Comparison of ENCODE assay signal across 19 cellular contexts in genomic region chr14:70672328-70672675, GRCh38. TPM values are rescaled to one million over a fixed set of nuclear protein-coding genes. Genes with fewer than 3 reads are reported as not detected.
A peak's percentile ranks its signal among the peaks of the same experiment; 100 is the strongest.
DNase-seq lines count a peak whose midpoint lies in the region; ATAC-seq, FAIRE-seq and TF ChIP-seq lines count a peak whose summit lies in the region.
"Had no signal": no experiment of that assay in that cellular context is flagged by ENCODE, and none has a peak within 500 bp of the region (broad histone marks: within the 10 kb centered on the region; RNA-seq: fewer than 3 reads in every experiment).

No MANE protein-coding gene starts in this region.

- no peak overlapping the region for H2BK120ac ChIP-seq in IMR-90 (ENCODE audit: low read depth, low read length)

- H3K79me2 ChIP-seq in HepG2 (ENCODE audit: insufficient read depth, low read length) (no peaks in the 10 kb centered on the region), neural progenitor cell (ENCODE audit: low read depth) (no peaks in the 10 kb centered on the region)

- CTCF ChIA-PET in HepG2 (lab: Yijun Ruan, JAX; ENCODE audit: low intra/inter-chr PET ratio, low total read pairs) = no interaction called here
- CTCF ChIA-PET in IMR-90 (lab: Yijun Ruan, JAX) = no interaction called here

- no peak overlapping the region for H4K91ac ChIP-seq in IMR-90 (ENCODE audit: insufficient read depth, low read depth, low read length)

- no peak overlapping the region for H3K4me2 ChIP-seq in HepG2 (ENCODE audit: low read depth, low read length)
- no peak overlapping the region for H3K4me2 ChIP-seq in IMR-90 (ENCODE audit: low read depth, low read length)
- no peak overlapping the region for H3K4me2 ChIP-seq in neural progenitor cell
- H3K4me2 ChIP-seq: BLaER1 had no signal

- no peak overlapping the region for H2AK9ac ChIP-seq in IMR-90 (replicated peaks; ENCODE audit: low read depth, low read length, poor library complexity)

- DNase-seq in HepG2 (ENCODE audit: low spot score) (no peak), right lobe of liver (no peak), IMR-90 (no peak), neural progenitor cell (ENCODE audit: low spot score) (no peak), mucosa of gallbladder (ENCODE audit: low spot score) (no peak), AML-193 (lab: John Stamatoyannopoulos, UW) (no peak), left lung (no peak)
- DNase-seq: ACHN; Calu3; CD8-positive, alpha-beta T cell; DMS79 treated with DMSO at 0.1 percent for 48 hours; GF-D8; GOT3; H7; HFFc6 had no signal

- H3K36me3 Mint-ChIP-seq in neural progenitor cell = peaks cover 11% of the 10 kb centered on the region

- H3K4me1 Mint-ChIP-seq in neural progenitor cell = no peaks in the 10 kb centered on the region
- H3K4me1 Mint-ChIP-seq: CD14-positive monocyte had no signal

- dilution Hi-C loops in IMR-90 (cut with HindIII; ENCODE audit: low sequenced_read_pairs, unreplicated experiment) = no loop called here

- no peak for TF ChIP-seq EP300 in HepG2 (IDR thresholded peaks at IDR 0.05; ENCODE audit: low read depth in 2 of 2, low read length in 2 of 2)
- TF ChIP-seq EP300 in HepG2 (CRISPR knock-in tag; IDR thresholded peaks at IDR 0.05; ENCODE audit: borderline replicate concordance) = no peak

- BruUV-seq in HepG2 (replicated peaks; lab: Mats Ljungman, UMichigan) (no TSS peak), IMR-90 (replicated peaks; lab: Mats Ljungman, UMichigan) (no TSS peak)

- no peak overlapping the region for H3K14ac ChIP-seq in IMR-90 (replicated peaks; ENCODE audit: low read depth, low read length)

- H2BK15ac ChIP-seq in IMR-90 (ENCODE audit: low read depth, low read length) = no peak overlapping the region

- TF ChIP-seq RAD21 in HepG2 (CRISPR knock-in tag; IDR thresholded peaks at IDR 0.05) = no peak
- TF ChIP-seq RAD21 in IMR-90 (IDR thresholded peaks at IDR 0.05; ENCODE audit: low read length) = no peak

- no peak overlapping the region for H2BK5ac ChIP-seq in IMR-90 (ENCODE audit: low read depth, low read length, poor library complexity, severe bottlenecking)

- H2AFZ ChIP-seq in HepG2 (ENCODE audit: low read length) (no peak overlapping the region), IMR-90 (replicated peaks; ENCODE audit: low read length, poor library complexity) (no peak overlapping the region), neural progenitor cell (replicated peaks) (peak overlapping the region; percentile 11)

- POLR2A ChIA-PET in HepG2 (lab: Yijun Ruan, JAX) = no interaction called here
- POLR2A ChIA-PET in IMR-90 (lab: Charles Lee; ENCODE audit: unreplicated experiment) = no interaction called here

- WGBS in HepG2 (ENCODE audit: low lambda C conversion rate) = 14% methylated on average over 4 of the region's 4 CpGs
- WGBS in right lobe of liver (ENCODE audit: insufficient coverage, low coverage, low lambda C conversion rate, missing lambda C conversion rate) = 56% methylated on average over 4 of the region's 4 CpGs
- WGBS in IMR-90 (ENCODE audit: extremely low coverage in 2 of 2, insufficient read length in 1 of 2), 2 experiments = no CpG with 5 or more reads among the region's 4 CpGs

- no peaks in the 10 kb centered on the region for H4K20me1 ChIP-seq in HepG2 (ENCODE audit: insufficient read depth, low read length)
- no peaks in the 10 kb centered on the region for H4K20me1 ChIP-seq in IMR-90 (ENCODE audit: insufficient read depth, low read length)
- H4K20me1 ChIP-seq in neural progenitor cell (ENCODE audit: low read depth) = no peaks in the 10 kb centered on the region
- H4K20me1 ChIP-seq: BLaER1 had no signal

- H3K56ac ChIP-seq in IMR-90 (ENCODE audit: extremely low read depth, insufficient read depth, low read length) = no peak overlapping the region

- no peak for FAIRE-seq in HepG2 (lab: Jason Lieb, UNC)
- FAIRE-seq: A204.1 had no signal

- H3K4me1 ChIP-seq in HepG2 (ENCODE audit: insufficient read depth, low read length) = no peaks in the 10 kb centered on the region
- H3K4me1 ChIP-seq in right lobe of liver = no peaks in the 10 kb centered on the region
- no peaks in the 10 kb centered on the region for H3K4me1 ChIP-seq in IMR-90 (ENCODE audit: control insufficient read depth, insufficient read depth, low read length)
- peaks cover 12% of the 10 kb centered on the region for H3K4me1 ChIP-seq in neural progenitor cell
- no peaks in the 10 kb centered on the region for H3K4me1 ChIP-seq in left lung

- no peaks in the 10 kb centered on the region for H3K9me3 Mint-ChIP-seq in neural progenitor cell
- H3K9me3 Mint-ChIP-seq: CD14-positive monocyte; CD8-positive, alpha-beta T cell; HFFc6 had no signal

- H2AK5ac ChIP-seq in IMR-90 (ENCODE audit: low read depth, low read length) = no peak overlapping the region

- no peaks in the 10 kb centered on the region for H3K9me3 ChIP-seq in HepG2 (ENCODE audit: low read length)
- no peaks in the 10 kb centered on the region for H3K9me3 ChIP-seq in right lobe of liver
- no peaks in the 10 kb centered on the region for H3K9me3 ChIP-seq in IMR-90 (ENCODE audit: control insufficient read depth, insufficient read depth, low read length)
- no peaks in the 10 kb centered on the region for H3K9me3 ChIP-seq in neural progenitor cell (ENCODE audit: low read depth)
- no peaks in the 10 kb centered on the region for H3K9me3 ChIP-seq in left lung
- H3K9me3 ChIP-seq: BLaER1 had no signal

- H4K5ac ChIP-seq in IMR-90 (ENCODE audit: low read depth, low read length) = no peak overlapping the region

- no peak overlapping the region for H3K9ac ChIP-seq in HepG2 (ENCODE audit: insufficient read depth, low read depth, low read length)
- no peak overlapping the region for H3K9ac ChIP-seq in IMR-90 (ENCODE audit: low read depth, low read length)
- H3K9ac ChIP-seq in neural progenitor cell = no peak overlapping the region
- H3K9ac ChIP-seq: BLaER1 had no signal

- H3K9me1 ChIP-seq in IMR-90 (ENCODE audit: insufficient read depth, low read length) = no peaks in the 10 kb centered on the region

- ATAC-seq in HepG2 (no peak), right lobe of liver (no peak), IMR-90 (ENCODE audit: low read depth) (no peak), left lung (no peak)
- ATAC-seq: CD8-positive, alpha-beta T cell; HCT116 had no signal

- TF ChIP-seq POLR2A in HepG2 (IDR thresholded peaks at IDR 0.05; ENCODE audit: insufficient read depth in 1 of 2, low read depth in 2 of 2, low read length in 2 of 2) = no peak
- no peak for TF ChIP-seq POLR2A in right lobe of liver (IDR thresholded peaks at IDR 0.05)
- TF ChIP-seq POLR2A in IMR-90 (IDR thresholded peaks at IDR 0.05; ENCODE audit: low read depth, low read length) = no peak

- H3K79me1 ChIP-seq in IMR-90 (ENCODE audit: low read depth in 1 of 2, low read length in 2 of 2) = no peaks in the 10 kb centered on the region

- H4K8ac ChIP-seq in IMR-90 (ENCODE audit: low read depth in 2 of 2, low read length in 2 of 2) = no peak overlapping the region

- no peaks in the 10 kb centered on the region for H3K27me3 Mint-ChIP-seq in neural progenitor cell (ENCODE audit: insufficient read depth, low read depth)

- no peak overlapping the region for H3K4ac ChIP-seq in IMR-90 (ENCODE audit: low read depth, low read length)

- H3K27ac Mint-ChIP-seq in neural progenitor cell = no peak overlapping the region
- H3K27ac Mint-ChIP-seq: CD14-positive monocyte; CD8-positive, alpha-beta T cell; HFFc6 had no signal

- TF ChIP-seq CTCF in HepG2 (CRISPR knock-in tag; IDR thresholded peaks at IDR 0.05) = no peak
- no peak for TF ChIP-seq CTCF in right lobe of liver (IDR thresholded peaks at IDR 0.05)
- TF ChIP-seq CTCF in IMR-90 (conservative IDR thresholded peaks at IDR 0.05; ENCODE audit: low read depth, low read length) = no peak
- no peak for TF ChIP-seq CTCF in neural progenitor cell (IDR thresholded peaks at IDR 0.05)
- no peak for TF ChIP-seq CTCF in left lung (IDR thresholded peaks at IDR 0.05)

- H3K4me3 Mint-ChIP-seq in neural progenitor cell = no peak overlapping the region
- H3K4me3 Mint-ChIP-seq: CD14-positive monocyte; CD8-positive, alpha-beta T cell; HFFc6 had no signal

- H2BK20ac ChIP-seq in IMR-90 (ENCODE audit: low read depth, low read length) = no peak overlapping the region

- no peaks in the 10 kb centered on the region for H3K36me3 ChIP-seq in HepG2 (replicated peaks in 1 of 2; ENCODE audit: control insufficient read depth in 1 of 2, insufficient read depth in 2 of 2, low read length in 2 of 2)
- H3K36me3 ChIP-seq in right lobe of liver = no peaks in the 10 kb centered on the region
- H3K36me3 ChIP-seq in IMR-90 (ENCODE audit: control insufficient read depth, insufficient read depth, low read length) = no peaks in the 10 kb centered on the region
- no peaks in the 10 kb centered on the region for H3K36me3 ChIP-seq in neural progenitor cell
- no peaks in the 10 kb centered on the region for H3K36me3 ChIP-seq in left lung
- H3K36me3 ChIP-seq: BLaER1 had no signal

- H3K4me3 ChIP-seq in HepG2 (replicated peaks in 1 of 3; ENCODE audit: insufficient read depth in 1 of 3, low read depth in 2 of 3, low read length in 3 of 3) = no peak overlapping the region
- H3K4me3 ChIP-seq in right lobe of liver = no peak overlapping the region
- H3K4me3 ChIP-seq in IMR-90 (ENCODE audit: insufficient read depth, low read depth, low read length) = no peak overlapping the region
- H3K4me3 ChIP-seq in neural progenitor cell = no peak overlapping the region
- H3K4me3 ChIP-seq in left lung = no peak overlapping the region
- H3K4me3 ChIP-seq: BLaER1 had no signal

- H3K27ac ChIP-seq in HepG2 (ENCODE audit: extremely low read length, insufficient read depth, low read length) (no peak overlapping the region), right lobe of liver (no peak overlapping the region), IMR-90 (ENCODE audit: insufficient read depth, low read length) (no peak overlapping the region), neural progenitor cell (no peak overlapping the region), left lung (no peak overlapping the region)
- H3K27ac ChIP-seq: BLaER1 had no signal

- H3K23ac ChIP-seq in IMR-90 (ENCODE audit: low read depth, low read length) = no peak overlapping the region

- in situ Hi-C loops in HepG2 (cut with HindIII; ENCODE audit: extremely low pct_ligation_motif_present, low pct_unique_long_range_greater_than_20kb) = no loop called here
- in situ Hi-C loops in IMR-90 (cut with MboI; ENCODE audit: low sequenced_read_pairs) = no loop called here

- H3K18ac ChIP-seq in IMR-90 (ENCODE audit: low read depth, low read length) = no peak overlapping the region

- peaks cover 0 to 11% of the 10 kb centered on the region in 2 experiments; a peak in 2 of 5 replicates for H3K27me3 ChIP-seq in HepG2 (ENCODE audit: control insufficient read depth in 1 of 2, insufficient read depth in 2 of 2, low read length in 2 of 2)
- no peaks in the 10 kb centered on the region for H3K27me3 ChIP-seq in right lobe of liver
- peaks cover 9% of the 10 kb centered on the region; the same call in 1 of the 2 replicates for H3K27me3 ChIP-seq in IMR-90 (ENCODE audit: control insufficient read depth, insufficient read depth, low read length)
- no peaks in the 10 kb centered on the region for H3K27me3 ChIP-seq in neural progenitor cell
- no peaks in the 10 kb centered on the region for H3K27me3 ChIP-seq in left lung
- H3K27me3 ChIP-seq: BLaER1 had no signal

- H3F3A ChIP-seq in neural progenitor cell (ENCODE audit: low read depth) = no peaks in the 10 kb centered on the region

- intact Hi-C loops in HepG2 (cut with micrococcal nuclease; ENCODE audit: unreplicated experiment) (no loop called here), right lobe of liver (cut with DNase I) (no loop called here), IMR-90 (cut with micrococcal nuclease) (no loop called here), left lung (cut with DNase I) (no loop called here)

RNA-seq across cellular contexts. Expression of gene TTC9, which starts 30.6 kb away (rescaled TPM):
- total RNA-seq in HepG2 (2016; rRNA removed; fragmentation: Illumina TruSeq; extraction: Trizol) = 0.13 and 0.14 TPM in 2 replicates
- 0.09 and 0.10 TPM in 2 replicates for total RNA-seq in HepG2 (2016; cell fraction: cytosol; rRNA removed; fragmentation: Illumina TruSeq; extraction: Trizol; ENCODE audit: low read depth)
- 0.06 and 0.15 TPM in 2 replicates for total RNA-seq in HepG2 (2016; cell fraction: insoluble cytoplasmic fraction; rRNA removed; fragmentation: Illumina TruSeq; extraction: Trizol)
- 0.14 and 0.15 TPM in 2 replicates for total RNA-seq in HepG2 (2016; cell fraction: membrane; rRNA removed; fragmentation: Illumina TruSeq; extraction: Trizol)
- 0.13 TPM in 1 of 2 replicates, not detected in the other for total RNA-seq in HepG2 (2016; cell fraction: nucleus; rRNA removed; fragmentation: Illumina TruSeq; extraction: Trizol)
- 0.30 and 0.46 TPM in 2 replicates for polyA plus RNA-seq in HepG2 (2011; rRNA removed)
- 0.25 and 0.38 TPM in 2 replicates for polyA plus RNA-seq in HepG2 (2011; cell fraction: cytosol; rRNA removed)
- polyA plus RNA-seq in HepG2 (2011; cell fraction: nucleus; rRNA removed) = 0.19 TPM in 2 replicates
- 0.11 and 0.28 TPM in 2 replicates for polyA plus RNA-seq in HepG2 (2012)
- polyA plus RNA-seq in HepG2 (2016; cell fraction: cytosol; fragmentation: Illumina TruSeq; extraction: Trizol; ENCODE audit: low read depth) = 0.07 and 0.11 TPM in 2 replicates
- polyA plus RNA-seq in HepG2 (2016; cell fraction: insoluble cytoplasmic fraction; fragmentation: Illumina TruSeq; extraction: Trizol; ENCODE audit: low read depth) = 0.16 and 0.17 TPM in 2 replicates
- 0.14 and 0.16 TPM in 2 replicates for polyA plus RNA-seq in HepG2 (2016; cell fraction: membrane; fragmentation: Illumina TruSeq; extraction: Trizol; ENCODE audit: low read depth)
- 0.19 and 0.24 TPM in 2 replicates for polyA plus RNA-seq in HepG2 (2016; cell fraction: nucleus; fragmentation: Illumina TruSeq; extraction: Trizol; ENCODE audit: insufficient read depth, low read depth)
- polyA minus RNA-seq in HepG2 (2011; rRNA and poly(A)+ RNA removed; ENCODE audit: low replicate concordance) = 0.26 and 0.65 TPM in 2 replicates
- 0.18 and 0.30 TPM in 2 replicates for polyA minus RNA-seq in HepG2 (2011; cell fraction: cytosol; rRNA and poly(A)+ RNA removed)
- 0.37 TPM in 1 of 2 replicates, not detected in the other for polyA minus RNA-seq in HepG2 (2011; cell fraction: nucleus; rRNA and poly(A)+ RNA removed)
- 1 to 10 TPM in 3 of 6 experiments, under 1 TPM in 3; 0.15 to 5.5 (median 2.8) TPM for total RNA-seq in right lobe of liver
- not detected in 2 replicates for total RNA-seq in IMR-90 (2012; rRNA removed)
- polyA plus RNA-seq in IMR-90 (2012; rRNA removed) = 0.01 and 0.02 TPM in 2 replicates
- 0.01 TPM in 2 replicates for polyA plus RNA-seq in IMR-90 (2012; cell fraction: cytosol; rRNA removed)
- polyA plus RNA-seq in IMR-90 (2012; cell fraction: nucleus; rRNA removed; ENCODE audit: low replicate concordance) = 0.01 and 0.02 TPM in 2 replicates
- total RNA-seq in neural progenitor cell (ENCODE audit: low replicate concordance) = 3.5 and 3.7 TPM in 2 replicates
- 8.1 TPM for total RNA-seq in mucosa of gallbladder
- total RNA-seq in left lung = 1 to 10 TPM; 4.8 to 9.2 TPM
